In the genomic region with DNA sequence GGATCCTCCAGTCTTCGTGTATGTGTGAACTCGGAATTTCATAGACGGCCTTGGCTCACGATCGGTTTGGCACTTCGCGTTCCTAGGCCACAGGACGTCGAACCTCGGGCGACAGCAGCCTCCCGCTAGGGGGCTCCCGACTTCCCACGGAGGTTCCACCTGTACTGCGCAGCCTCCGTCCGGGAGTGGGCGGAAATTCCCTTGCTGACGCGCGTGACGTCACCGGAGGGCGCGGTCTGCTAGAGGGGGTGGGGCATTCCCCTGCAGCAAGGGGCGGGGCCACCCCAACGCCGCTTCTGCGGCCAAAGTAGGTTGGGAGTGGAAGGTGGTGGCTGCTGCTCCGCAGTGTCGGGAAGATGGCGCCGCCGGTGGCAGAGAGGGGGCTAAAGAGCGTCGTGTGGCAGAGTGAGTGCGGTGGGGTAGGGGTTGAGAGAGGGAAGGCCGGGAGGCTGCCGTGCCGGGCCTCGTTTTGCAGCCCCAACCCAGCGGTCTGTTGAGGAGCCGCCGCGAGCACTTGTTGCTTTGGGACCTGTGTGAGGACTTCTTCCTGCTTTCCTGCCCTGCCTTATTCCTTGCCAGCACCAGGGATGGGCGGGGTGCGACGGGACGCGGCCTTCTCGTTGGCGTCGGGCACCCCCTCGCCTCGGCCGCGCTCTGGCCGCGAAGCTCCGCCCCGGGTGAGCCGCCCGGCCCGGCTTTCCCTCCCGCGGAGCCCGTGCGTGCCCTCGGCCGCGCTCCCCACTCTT, we compare ENCODE assay signal across 8 cellular contexts. TPM values are rescaled to one million over a fixed set of nuclear protein-coding genes. Genes with fewer than 3 reads are reported as not detected.
DNase-seq lines count a peak whose midpoint lies in the region; ATAC-seq and TF ChIP-seq lines count a peak whose summit lies in the region.

Gene STXBP3, plus strand, starts transcription at position 293 of the 746 bp plus-strand sequence. Its CDS starts 64 bp downstream, at position 357.

- H3K9me3 ChIP-seq in right lobe of liver: no peaks in the 10 kb centered on the region

- peaks cover 0 to 5% (median 2%) of the 10 kb centered on the region in 4 donors for H3K4me1 ChIP-seq in right lobe of liver

- TF ChIP-seq POLR2A in right lobe of liver (IDR thresholded peaks at IDR 0.05): peak; percentile 98

- peak; percentile 100 for DNase-seq in CD1c-positive myeloid dendritic cell (ENCODE audit: extremely low spot score)
- DNase-seq in NCI-H774 (lab: John Stamatoyannopoulos, UW): peak; percentile 95
- DNase-seq in activated CD4-positive, alpha-beta T cell treated with anti-CD3 and anti-CD28 coated beads, Interleukin-2, amount 50 U/mL, for 48 hours: peak; percentile 100
- DNase-seq in dermis microvascular lymphatic vessel endothelial cell (ENCODE audit: low read depth in 2 of 2): peak; percentile 97 to 98
- peak; percentile 100 for DNase-seq in right lobe of liver
- DNase-seq in stimulated activated CD4-positive, alpha-beta T cell treated with anti-CD3 and anti-CD28 coated beads, Interleukin-4, amount 100 ng/mL, for 48 hours (ENCODE audit: low read depth in 2 of 2): peak; percentile 100

- H3K36me3 ChIP-seq in right lobe of liver: no peaks in the 10 kb centered on the region

- intact Hi-C loops in right lobe of liver (cut with DNase I): no loop called here

- no peaks in the 10 kb centered on the region for H3K27me3 ChIP-seq in right lobe of liver

- peak within 1 kb of the TSS; percentile 72 to 85 (median 84) for H3K4me3 ChIP-seq in right lobe of liver

- WGBS in right lobe of liver (ENCODE audit: insufficient coverage, low coverage, low lambda C conversion rate, missing lambda C conversion rate): 2% methylated on average over 18 of the region's 71 CpGs

- H3K27ac ChIP-seq in right lobe of liver: peak within 1 kb of the TSS; percentile 85 to 98 (median 94)

- ATAC-seq in GM19372 (IDR thresholded peaks at IDR 0.05; ENCODE audit: low read depth, unreplicated experiment): peak; percentile 86
- peak; percentile 79 for ATAC-seq in HG03565 (IDR thresholded peaks at IDR 0.05; ENCODE audit: unreplicated experiment)
- ATAC-seq in right lobe of liver: peak; percentile 96 to 98 (median 96)

- TF ChIP-seq CTCF in right lobe of liver (IDR thresholded peaks at IDR 0.05): peak; percentile 92 to 98 (median 94)

RNA-seq across cellular contexts. Expression of gene STXBP3, which starts in this region (rescaled TPM):
- total RNA-seq in dermis microvascular lymphatic vessel endothelial cell (39.3 and 40.1 TPM in 2 replicates), right lobe of liver (10 to 100 TPM; 15.3 to 32.2 (median 22.3) TPM)

Comparison
In these comparisons a context has a peak if more than half of its experiments do, and no peak if none do; other contexts are left out.
1. Peak in every context shown above with its lines: DNase-seq, ATAC-seq, H3K4me3 ChIP-seq and H3K27ac ChIP-seq.